In genomic region chr3:48012659-48013058, GRCh38 we compare ENCODE assay signal across 23 cellular contexts. TPM values are rescaled to one million over a fixed set of nuclear protein-coding genes. Genes with fewer than 3 reads are reported as not detected.
DNase-seq lines count a peak whose midpoint lies in the region; ATAC-seq and TF ChIP-seq lines count a peak whose summit lies in the region.
"Had no signal": no experiment of that assay in that cellular context is flagged by ENCODE, and none has a peak within 500 bp of the region (broad histone marks: within the 10 kb centered on the region; RNA-seq: fewer than 3 reads in every experiment).

No MANE protein-coding gene starts in this region.

- peaks cover 26% of the 10 kb centered on the region for H3K36me3 Mint-ChIP-seq in nephron (ENCODE audit: low read depth)
- H3K36me3 Mint-ChIP-seq in activated naive CD8-positive, alpha-beta T cell treated with anti-CD3 and anti-CD28 coated beads for 36 hours, result peaks cover 7% of the 10 kb centered on the region

- no peaks in the 10 kb centered on the region for H3K9me3 ChIP-seq in ascending aorta
- H3K9me3 ChIP-seq in thoracic aorta, result no peaks in the 10 kb centered on the region
- H3K9me3 ChIP-seq in adrenal gland (replicated peaks in 1 of 3), result no peaks in the 10 kb centered on the region
- H3K9me3 ChIP-seq: spleen had no signal

- 86 to 93% (median 92%) methylated on average over 2 of the region's 2 CpGs for WGBS in adrenal gland, 4 donors

- no peak for TF ChIP-seq CTCF in ascending aorta (IDR thresholded peaks at IDR 0.05)
- TF ChIP-seq CTCF in fibroblast of villous mesenchyme (IDR thresholded peaks at IDR 0.05; ENCODE audit: insufficient read depth, low read depth, low read length), result no peak
- TF ChIP-seq CTCF in nephron (IDR thresholded peaks at IDR 0.05; ENCODE audit: unreplicated experiment in 3 of 3), result no peak
- TF ChIP-seq CTCF in thoracic aorta (IDR thresholded peaks at IDR 0.05), result no peak
- no peak for TF ChIP-seq CTCF in adrenal gland (IDR thresholded peaks at IDR 0.05)
- TF ChIP-seq CTCF in GM10248 (IDR thresholded peaks at IDR 0.05; ENCODE audit: control extremely low read depth, extremely low read depth, low read depth, missing control alignments), result no peak

- H3K4me3 ChIP-seq in ascending aorta (no peak overlapping the region), fibroblast of villous mesenchyme (ENCODE audit: low read depth, low read length) (no peak overlapping the region), thoracic aorta (no peak overlapping the region), adrenal gland (no peak overlapping the region)
- H3K4me3 ChIP-seq: lung, spleen had no signal

- ATAC-seq in thoracic aorta (ENCODE audit: insufficient number of reproducible peaks, low FRiP score, low read depth), result no peak
- ATAC-seq in HG03175 (IDR thresholded peaks at IDR 0.05; ENCODE audit: unreplicated experiment), result no peak
- ATAC-seq: naive thymus-derived CD4-positive, alpha-beta T cell had no signal

- TF ChIP-seq POLR2A in adrenal gland (IDR thresholded peaks at IDR 0.05), result no peak

- H3K4me3 Mint-ChIP-seq in nephron, result no peak overlapping the region
- H3K4me3 Mint-ChIP-seq in activated naive CD8-positive, alpha-beta T cell treated with anti-CD3 and anti-CD28 coated beads for 36 hours, result no peak overlapping the region
- H3K4me3 Mint-ChIP-seq: activated CD8-positive, alpha-beta T cell treated with anti-CD3 and anti-CD28 coated beads for 36 hours; B cell; H9; naive thymus-derived CD4-positive, alpha-beta T cell; stimulated activated naive CD8-positive, alpha-beta T cell treated with anti-CD3 and anti-CD28 coated beads, Interleukin-15, amount 100 ng/mL, for 72 hours had no signal

- CTCF ChIA-PET in GM10248 (lab: Yijun Ruan, JAX), result interaction anchor here (1.1 to 4.6 kb wide), 5 partner anchors 9 to 139 kb away, joined by 3 to 25 read pairs (median 9); no protein-coding TSS in a partner anchor

- H3K27me3 ChIP-seq in ascending aorta, result no peaks in the 10 kb centered on the region
- H3K27me3 ChIP-seq in thoracic aorta (replicated peaks; ENCODE audit: insufficient read depth), result no peaks in the 10 kb centered on the region
- no peaks in the 10 kb centered on the region for H3K27me3 ChIP-seq in adrenal gland
- H3K27me3 ChIP-seq: spleen had no signal

- H3K27ac Mint-ChIP-seq in nephron, result peak overlapping the region; percentile 95 to 97 (median 97)
- no peak overlapping the region for H3K27ac Mint-ChIP-seq in activated naive CD8-positive, alpha-beta T cell treated with anti-CD3 and anti-CD28 coated beads for 36 hours
- H3K27ac Mint-ChIP-seq: activated CD8-positive, alpha-beta T cell treated with anti-CD3 and anti-CD28 coated beads for 36 hours; B cell; naive thymus-derived CD4-positive, alpha-beta T cell; stimulated activated naive CD8-positive, alpha-beta T cell treated with anti-CD3 and anti-CD28 coated beads, Interleukin-15, amount 100 ng/mL, for 72 hours had no signal

- no peaks in the 10 kb centered on the region for H3K9me3 Mint-ChIP-seq in nephron
- H3K9me3 Mint-ChIP-seq in activated naive CD8-positive, alpha-beta T cell treated with anti-CD3 and anti-CD28 coated beads for 36 hours, result no peaks in the 10 kb centered on the region
- H3K9me3 Mint-ChIP-seq: activated CD8-positive, alpha-beta T cell treated with anti-CD3 and anti-CD28 coated beads for 36 hours; H9; naive thymus-derived CD4-positive, alpha-beta T cell; stimulated activated naive CD8-positive, alpha-beta T cell treated with anti-CD3 and anti-CD28 coated beads, Interleukin-15, amount 100 ng/mL, for 72 hours had no signal

- no peaks in the 10 kb centered on the region for H3K27me3 Mint-ChIP-seq in nephron (ENCODE audit: low read depth)
- no peaks in the 10 kb centered on the region for H3K27me3 Mint-ChIP-seq in activated naive CD8-positive, alpha-beta T cell treated with anti-CD3 and anti-CD28 coated beads for 36 hours
- H3K27me3 Mint-ChIP-seq: activated CD8-positive, alpha-beta T cell treated with anti-CD3 and anti-CD28 coated beads for 36 hours; B cell; naive thymus-derived CD4-positive, alpha-beta T cell; stimulated activated naive CD8-positive, alpha-beta T cell treated with anti-CD3 and anti-CD28 coated beads, Interleukin-15, amount 100 ng/mL, for 72 hours had no signal

- DNase-seq in ascending aorta (ENCODE audit: low spot score in 2 of 2) (no peak), fibroblast of villous mesenchyme (ENCODE audit: low read depth) (peak; percentile 26), thoracic aorta (ENCODE audit: low spot score) (no peak), adrenal gland (no peak), GM10248 (ENCODE audit: extremely low spot score) (no peak)
- no peak for DNase-seq in activated naive CD8-positive, alpha-beta T cell treated with anti-CD3 and anti-CD28 coated beads for 36 hours
- DNase-seq: activated CD8-positive, alpha-beta T cell treated with anti-CD3 and anti-CD28 coated beads for 36 hours; DND-41; H9; hippocampal formation; KG1; naive thymus-derived CD4-positive, alpha-beta T cell; NCI-H187 treated with DMSO at 0.1 percent for 48 hours; NCI-H2227 treated with DMSO at 0.1 percent for 48 hours; posterior cingulate gyrus; SIG-M5; spleen; stimulated activated CD4-positive, alpha-beta T cell treated with anti-CD3 and anti-CD28 coated beads, Interleukin-4, amount 100 ng/mL, for 4 hours; stimulated activated naive CD8-positive, alpha-beta T cell treated with anti-CD3 and anti-CD28 coated beads, Interleukin-15, amount 100 ng/mL, for 72 hours had no signal

- H3K36me3 ChIP-seq in ascending aorta (peaks cover 0 to 3% of the 10 kb centered on the region in 2 donors), thoracic aorta (no peaks in the 10 kb centered on the region), adrenal gland (replicated peaks in 1 of 2) (no peaks in the 10 kb centered on the region)

- intact Hi-C loops in ascending aorta (cut with DNase I), result loop anchor here (2.0 kb wide), 1 partner anchor 76 kb away; no protein-coding TSS in a partner anchor
- intact Hi-C loops in adrenal gland (cut with DNase I), result no loop called here

- peaks cover 67% of the 10 kb centered on the region for H3K4me1 Mint-ChIP-seq in nephron
- peaks cover 38% of the 10 kb centered on the region for H3K4me1 Mint-ChIP-seq in activated naive CD8-positive, alpha-beta T cell treated with anti-CD3 and anti-CD28 coated beads for 36 hours

- POLR2A ChIA-PET in GM10248 (lab: Yijun Ruan, JAX), result no interaction called here

- H3K27ac ChIP-seq in ascending aorta (peak overlapping the region; percentile 76 to 83), thoracic aorta (peak overlapping the region; percentile 65 to 73), adrenal gland (peak overlapping the region in 1 of 5 donors; percentile 61)

- H3K4me1 ChIP-seq in ascending aorta (peaks cover 10 to 61% of the 10 kb centered on the region in 2 donors), thoracic aorta (ENCODE audit: control insufficient read depth in 1 of 2, low read depth in 2 of 2) (peaks cover 47 to 87% of the 10 kb centered on the region in 2 donors), adrenal gland (replicated peaks in 1 of 2) (peaks cover 19 to 48% of the 10 kb centered on the region in 2 donors)

RNA-seq across cellular contexts. Expression of gene MAP4, which starts 3.6 kb away (rescaled TPM):
- total RNA-seq in ascending aorta (140 TPM), fibroblast of villous mesenchyme (111 and 127 TPM in 2 replicates), thoracic aorta (100 to 1,000 TPM; 252 to 264 TPM), adrenal gland (100 to 1,000 TPM in 4 of 8 donors, 10 to 100 TPM in 4; 54.3 to 152 (median 101) TPM)
- polyA plus RNA-seq in adrenal gland, result 10 to 100 TPM; 49.2 to 65.1 (median 52.6) TPM
- 10 to 100 TPM; 95.2 to 96.7 TPM for total RNA-seq in activated naive CD8-positive, alpha-beta T cell treated with anti-CD3 and anti-CD28 coated beads for 36 hours
